Comparison of ENCODE assay signal across 18 cellular contexts in genomic region chr9:127508901-127509260, GRCh38.
"Had no signal": no experiment of that assay in that cellular context is flagged by ENCODE, and none has a peak within 500 bp of the region (broad histone marks: within the 10 kb centered on the region; RNA-seq: fewer than 3 reads in every experiment).

No MANE protein-coding gene starts in this region.

- H3K9me3 Mint-ChIP-seq: activated CD4-positive, alpha-beta T cell treated with anti-CD3 and anti-CD28 coated beads, Interleukin-2, amount 10 ng/mL, durations not matched to agents 7 days and 5 days; activated T-cell treated with anti-CD3 and anti-CD28 coated beads, Interleukin-2, amount 50 U/mL, for 4 hours; mesothelial cell of epicardium; stimulated activated naive CD8-positive, alpha-beta T cell treated with anti-CD3 and anti-CD28 coated beads, Interleukin-15, Interleukin-2, amounts not matched to agents 100 ng/mL and 50 ng/mL, for 24 hours had no signal

- H3K4me1 Mint-ChIP-seq: activated CD4-positive, alpha-beta T cell treated with anti-CD3 and anti-CD28 coated beads, Interleukin-2, amount 10 ng/mL, durations not matched to agents 7 days and 5 days; mesothelial cell of epicardium had no signal

- DNase-seq: activated CD4-positive, alpha-beta T cell treated with anti-CD3 and anti-CD28 coated beads, Interleukin-2, amount 10 ng/mL, durations not matched to agents 7 days and 5 days; activated CD8-positive, alpha-beta T cell treated with anti-CD3 and anti-CD28 coated beads, Interleukin-2, amount 10 ng/mL, durations not matched to agents 7 days and 5 days; activated naive CD4-positive, alpha-beta T cell treated with anti-CD3 and anti-CD28 coated beads, Interleukin-2, amount 50 U/mL, for 16 hours; activated T-cell treated with anti-CD3 and anti-CD28 coated beads, Interleukin-2, amount 50 U/mL, for 4 hours; cerebellar nuclear complex; effector CD8-positive, alpha-beta T cell; hippocampal formation; T1000 had no signal

- H3K4me3 Mint-ChIP-seq: activated CD4-positive, alpha-beta T cell treated with anti-CD3 and anti-CD28 coated beads, Interleukin-2, amount 10 ng/mL, durations not matched to agents 7 days and 5 days; activated CD8-positive, alpha-beta T cell treated with anti-CD3 and anti-CD28 coated beads, Interleukin-2, amount 10 ng/mL, durations not matched to agents 7 days and 5 days; activated T-cell treated with anti-CD3 and anti-CD28 coated beads, Interleukin-2, amount 50 U/mL, for 4 hours; mesothelial cell of epicardium; stimulated activated naive CD8-positive, alpha-beta T cell treated with anti-CD3 and anti-CD28 coated beads, Interleukin-15, Interleukin-2, amounts not matched to agents 100 ng/mL and 50 ng/mL, for 24 hours had no signal

- H3K27me3 Mint-ChIP-seq: activated CD4-positive, alpha-beta T cell treated with anti-CD3 and anti-CD28 coated beads, Interleukin-2, amount 10 ng/mL, durations not matched to agents 7 days and 5 days; stimulated activated naive CD8-positive, alpha-beta T cell treated with anti-CD3 and anti-CD28 coated beads, Interleukin-15, Interleukin-2, amounts not matched to agents 100 ng/mL and 50 ng/mL, for 24 hours had no signal

- H3K9me3 ChIP-seq: prostate gland, right atrium auricular region had no signal

- H3K27ac Mint-ChIP-seq: activated CD4-positive, alpha-beta T cell treated with anti-CD3 and anti-CD28 coated beads, Interleukin-2, amount 10 ng/mL, durations not matched to agents 7 days and 5 days; activated CD8-positive, alpha-beta T cell treated with anti-CD3 and anti-CD28 coated beads, Interleukin-2, amount 10 ng/mL, durations not matched to agents 7 days and 5 days; mesothelial cell of epicardium; stimulated activated naive CD8-positive, alpha-beta T cell treated with anti-CD3 and anti-CD28 coated beads, Interleukin-15, Interleukin-2, amounts not matched to agents 100 ng/mL and 50 ng/mL, for 24 hours had no signal

- H3K27me3 ChIP-seq: right atrium auricular region had no signal

- H3K4me3 ChIP-seq: lung, prostate gland, right atrium auricular region, skin epidermis had no signal

- H3K27ac ChIP-seq: prostate gland had no signal

- FAIRE-seq: astrocyte, endothelial cell of umbilical vein, islet of Langerhans had no signal

- ATAC-seq: activated CD8-positive, alpha-beta T cell treated with anti-CD3 and anti-CD28 coated beads, Interleukin-2, amount 10 ng/mL, durations not matched to agents 7 days and 5 days; activated T-cell treated with anti-CD3 and anti-CD28 coated beads, Interleukin-2, amount 50 U/mL, for 4 hours; left colon had no signal
